23 cellular contexts compared by ENCODE assay signal in genomic region chr9:1120500-1120899, GRCh38.
DNase-seq lines count a peak whose midpoint lies in the region; ATAC-seq, FAIRE-seq and TF ChIP-seq lines count a peak whose summit lies in the region.
"Had no signal": no experiment of that assay in that cellular context is flagged by ENCODE, and none has a peak within 500 bp of the region (broad histone marks: within the 10 kb centered on the region; RNA-seq: fewer than 3 reads in every experiment).

No MANE protein-coding gene starts in this region.

- TF ChIP-seq EP300 in GM12878 (IDR thresholded peaks at IDR 0.05; ENCODE audit: borderline replicate concordance in 1 of 2, control insufficient read depth in 1 of 2, low read depth in 2 of 2, low read length in 2 of 2), result no peak

- TF ChIP-seq CTCF in MCF 10A (IDR thresholded peaks at IDR 0.05; ENCODE audit: unreplicated experiment) (no peak), mammary epithelial cell (conservative IDR thresholded peaks at IDR 0.05 in 1 of 2, IDR thresholded peaks at IDR 0.05 in 1 of 2; ENCODE audit: extremely low read depth in 1 of 2, insufficient read depth in 1 of 2, low read depth in 1 of 2, low read length in 2 of 2) (no peak), GM12878 (IDR thresholded peaks at IDR 0.05 in 2 of 3, conservative IDR thresholded peaks at IDR 0.05 in 1 of 3; ENCODE audit: control insufficient read depth in 2 of 3, extremely low read depth in 1 of 3, insufficient read depth in 1 of 3, low read depth in 3 of 3, low read length in 3 of 3) (no peak), body of pancreas (IDR thresholded peaks at IDR 0.05) (no peak), BE2C (IDR thresholded peaks at IDR 0.05; ENCODE audit: low read depth, low read length) (no peak)

- no peaks in the 10 kb centered on the region for H3K9me3 Mint-ChIP-seq in MCF 10A (ENCODE audit: unreplicated experiment)

- in situ Hi-C loops in mammary epithelial cell (cut with MboI; ENCODE audit: low sequenced_read_pairs in 2 of 2), result no loop called here
- in situ Hi-C loops in GM12878 (cut with MboI), result no loop called here

- H3K4me3 ChIP-seq in mammary epithelial cell (replicated peaks in 1 of 3; ENCODE audit: insufficient read depth in 1 of 3, low read depth in 2 of 3, low read length in 3 of 3) (no peak overlapping the region), GM12878 (no peak overlapping the region), body of pancreas (no peak overlapping the region), BE2C (ENCODE audit: low read depth, low read length) (no peak overlapping the region)
- H3K4me3 ChIP-seq: A549, BLaER1 had no signal

- DNase-seq in MCF 10A (ENCODE audit: unreplicated experiment), result peak; percentile 9
- no peak for DNase-seq in mammary epithelial cell
- no peak for DNase-seq in GM12878 (ENCODE audit: low read depth, low spot score)
- peak; percentile 13 for DNase-seq in left kidney (ENCODE audit: low read depth, low spot score)
- DNase-seq in body of pancreas, result no peak
- no peak for DNase-seq in BE2C
- DNase-seq: AML-193; C1 segment of cervical spinal cord; CD4-positive, CD25-positive, alpha-beta regulatory T cell; CD8-positive, alpha-beta memory T cell; COR-L47; DMS79 treated with DMSO at 0.1 percent for 48 hours; GF-D8 had no signal

- H3K27ac ChIP-seq in mammary epithelial cell (ENCODE audit: insufficient read depth, low read depth, low read length) (no peak overlapping the region), GM12878 (ENCODE audit: control insufficient read depth, insufficient read depth) (no peak overlapping the region), body of pancreas (no peak overlapping the region)
- H3K27ac ChIP-seq: 22Rv1, A549, BLaER1 had no signal

- H3K27ac Mint-ChIP-seq in MCF 10A (ENCODE audit: low read depth, unreplicated experiment), result no peak overlapping the region
- H3K27ac Mint-ChIP-seq: B cell; CD14-positive monocyte; CD4-positive, alpha-beta memory T cell; CD4-positive, CD25-positive, alpha-beta regulatory T cell; CD8-positive, alpha-beta memory T cell had no signal

- intact Hi-C loops in MCF 10A (cut with micrococcal nuclease) (no loop called here), mammary epithelial cell (cut with micrococcal nuclease) (no loop called here), GM12878 (cut with micrococcal nuclease; ENCODE audit: unreplicated experiment) (no loop called here), body of pancreas (cut with DNase I) (no loop called here)

- H3K4me1 Mint-ChIP-seq in MCF 10A (ENCODE audit: insufficient read depth, unreplicated experiment), result peaks cover 10% of the 10 kb centered on the region
- H3K4me1 Mint-ChIP-seq: B cell; CD14-positive monocyte; CD4-positive, alpha-beta memory T cell; CD4-positive, CD25-positive, alpha-beta regulatory T cell; CD8-positive, alpha-beta memory T cell had no signal

- dilution Hi-C loops in mammary epithelial cell (cut with HindIII; ENCODE audit: low sequenced_read_pairs), result no loop called here

- no peaks in the 10 kb centered on the region for H3K79me2 ChIP-seq in mammary epithelial cell (ENCODE audit: insufficient read depth, low read length)
- H3K79me2 ChIP-seq in GM12878 (ENCODE audit: control insufficient read depth, insufficient read depth, low read length), result no peaks in the 10 kb centered on the region

- no peaks in the 10 kb centered on the region for H3K36me3 Mint-ChIP-seq in MCF 10A (ENCODE audit: insufficient read depth, unreplicated experiment)
- H3K36me3 Mint-ChIP-seq: CD14-positive monocyte; CD4-positive, alpha-beta memory T cell; CD4-positive, CD25-positive, alpha-beta regulatory T cell; CD8-positive, alpha-beta memory T cell had no signal

- no peaks in the 10 kb centered on the region for H4K20me1 ChIP-seq in mammary epithelial cell (ENCODE audit: insufficient read depth, low read length)
- H4K20me1 ChIP-seq in GM12878 (ENCODE audit: control insufficient read depth, insufficient read depth), result no peaks in the 10 kb centered on the region
- H4K20me1 ChIP-seq: BLaER1 had no signal

- POLR2A ChIA-PET in MCF 10A (lab: Yijun Ruan, JAX) (interaction anchor here (0.6 to 0.9 kb wide), 2 partner anchors 13 to 118 kb away, joined by 3 read pairs; no protein-coding TSS in a partner anchor), GM12878 (lab: Charles Lee) (interaction anchor here (1.5 kb wide), 1 partner anchor 10 kb away, joined by 3 read pairs; no protein-coding TSS in a partner anchor)

- H3K9me3 ChIP-seq in mammary epithelial cell (replicated peaks; ENCODE audit: insufficient read depth, low read length) (peaks cover 4% of the 10 kb centered on the region), GM12878 (replicated peaks; ENCODE audit: control insufficient read depth, insufficient read depth, low read length) (no peaks in the 10 kb centered on the region), body of pancreas (no peaks in the 10 kb centered on the region), BE2C (no peaks in the 10 kb centered on the region; the same call in 1 of the 2 replicates)
- H3K9me3 ChIP-seq: A549, BLaER1 had no signal

- no peaks in the 10 kb centered on the region for H3K27me3 Mint-ChIP-seq in MCF 10A (ENCODE audit: insufficient read depth, unreplicated experiment)
- H3K27me3 Mint-ChIP-seq: B cell; CD4-positive, CD25-positive, alpha-beta regulatory T cell had no signal

- ATAC-seq in GM12878 (no peak), body of pancreas (no peak), GM21381 (IDR thresholded peaks at IDR 0.05; ENCODE audit: unreplicated experiment) (no peak)
- ATAC-seq: A549 had no signal

- H3K4me1 ChIP-seq in mammary epithelial cell (ENCODE audit: insufficient read depth, low read length) (no peaks in the 10 kb centered on the region), GM12878 (ENCODE audit: control insufficient read depth, insufficient read depth, low read length) (no peaks in the 10 kb centered on the region), body of pancreas (no peaks in the 10 kb centered on the region), BE2C (no peaks in the 10 kb centered on the region)
- H3K4me1 ChIP-seq: A549, BLaER1 had no signal

- H2AFZ ChIP-seq in mammary epithelial cell (ENCODE audit: low read depth, low read length) (no peak overlapping the region), GM12878 (ENCODE audit: control insufficient read depth, low read depth, low read length) (no peak overlapping the region)

- CTCF ChIA-PET in MCF 10A (lab: Yijun Ruan, JAX) (interaction anchor here (0.6 kb wide), 1 partner anchor 10 kb away, joined by 3 read pairs; no protein-coding TSS in a partner anchor), mammary epithelial cell (lab: Charles Lee; ENCODE audit: low non-redundant PET) (no interaction called here), GM12878 (lab: Yijun Ruan, JAX) (interaction anchor here (0.6 to 0.8 kb wide), 2 partner anchors 10 to 353 kb away, joined by 3 read pairs; no protein-coding TSS in a partner anchor)

- FAIRE-seq in GM12878 (lab: Jason Lieb, UNC), result no peak
- FAIRE-seq: A549, G401.6, GM12892, GM18507 had no signal

- H3K4me3 Mint-ChIP-seq in MCF 10A (ENCODE audit: unreplicated experiment), result no peak overlapping the region
- H3K4me3 Mint-ChIP-seq: B cell; CD14-positive monocyte; CD4-positive, alpha-beta memory T cell; CD4-positive, CD25-positive, alpha-beta regulatory T cell; CD8-positive, alpha-beta memory T cell had no signal

- BruUV-seq in MCF 10A (replicated peaks; lab: Mats Ljungman, UMichigan) (no TSS peak), mammary epithelial cell (replicated peaks; lab: Mats Ljungman, UMichigan) (no TSS peak), GM12878 (replicated peaks; lab: Mats Ljungman, UMichigan) (no TSS peak)

- TF ChIP-seq POLR2A in GM12878 (IDR thresholded peaks at IDR 0.05; ENCODE audit: low read depth, low read length), result no peak
- no peak for TF ChIP-seq POLR2A in body of pancreas (IDR thresholded peaks at IDR 0.05)

- RAD21 ChIA-PET in GM12878 (lab: Charles Lee; ENCODE audit: unreplicated experiment), result interaction anchor here (1.2 kb wide), 1 partner anchor 23 kb away, joined by 3 read pairs; no protein-coding TSS in a partner anchor

- SMC1A ChIA-PET in GM12878 (lab: Charles Lee; ENCODE audit: uncharacterized antibody, unreplicated experiment), result interaction anchor here (1.4 to 2.9 kb wide), 2 partner anchors 9 to 280 kb away, joined by 3 to 11 read pairs; no protein-coding TSS in a partner anchor

- no peak for TF ChIP-seq RAD21 in GM12878 (IDR thresholded peaks at IDR 0.05; ENCODE audit: insufficient read depth, low read depth, low read length)

- no peaks in the 10 kb centered on the region for H3K27me3 ChIP-seq in mammary epithelial cell (ENCODE audit: insufficient read depth, low read length)
- no peaks in the 10 kb centered on the region for H3K27me3 ChIP-seq in GM12878 (replicated peaks in 1 of 2; ENCODE audit: control insufficient read depth in 2 of 2, insufficient read depth in 2 of 2, low read length in 1 of 2)
- no peaks in the 10 kb centered on the region for H3K27me3 ChIP-seq in body of pancreas
- no peaks in the 10 kb centered on the region for H3K27me3 ChIP-seq in BE2C
- H3K27me3 ChIP-seq: BLaER1 had no signal

- H3K4me2 ChIP-seq in mammary epithelial cell (ENCODE audit: insufficient read depth, low read depth, low read length), result no peak overlapping the region
- no peak overlapping the region for H3K4me2 ChIP-seq in GM12878 (ENCODE audit: control insufficient read depth, insufficient read depth)
- H3K4me2 ChIP-seq: A549, BLaER1 had no signal

- H3K9ac ChIP-seq in mammary epithelial cell (ENCODE audit: insufficient read depth, low read length), result no peak overlapping the region
- no peak overlapping the region for H3K9ac ChIP-seq in GM12878 (ENCODE audit: control insufficient read depth, insufficient read depth, low read length)
- H3K9ac ChIP-seq: BLaER1 had no signal

- H3K36me3 ChIP-seq in mammary epithelial cell (ENCODE audit: insufficient read depth, low read length), result no peaks in the 10 kb centered on the region
- H3K36me3 ChIP-seq in GM12878 (ENCODE audit: control insufficient read depth in 2 of 2, insufficient read depth in 2 of 2, low read length in 1 of 2), result no peaks in the 10 kb centered on the region
- H3K36me3 ChIP-seq in body of pancreas (replicated peaks in 1 of 2; ENCODE audit: insufficient read depth in 1 of 2, low read depth in 2 of 2), result no peaks in the 10 kb centered on the region
- H3K36me3 ChIP-seq in BE2C, result no peaks in the 10 kb centered on the region
- H3K36me3 ChIP-seq: BLaER1 had no signal

- 6% methylated on average over 4 of the region's 4 CpGs for WGBS in mammary epithelial cell (ENCODE audit: low coverage, missing lambda C conversion rate)
- WGBS in GM12878 (ENCODE audit: insufficient coverage, insufficient replicate concordance, low lambda C conversion rate, missing lambda C conversion rate), result 0% methylated on average over 4 of the region's 4 CpGs
- WGBS in body of pancreas, 2 donors, result 35 to 39% methylated on average over 4 of the region's 4 CpGs

TF ChIP-seq in GM12878, 131 proteins besides CTCF, POLR2A, EP300 and RAD21 (continues in another document):
- no peak for TF ChIP-seq PML (IDR thresholded peaks at IDR 0.05; ENCODE audit: low read length)
- TF ChIP-seq SPI1 (IDR thresholded peaks at IDR 0.05; ENCODE audit: borderline replicate concordance, insufficient read depth, low read depth, low read length), result no peak

Comparison
In these comparisons a context has a peak if more than half of its experiments do, and no peak if none do; other contexts are left out.
1. DNase-seq: peak in MCF 10A (single experiment) and left kidney (single experiment); none in mammary epithelial cell (single experiment), GM12878 (single experiment), body of pancreas (0 of 4) and BE2C (single experiment).